ENCODE assay signal across 18 cellular contexts in the genomic region with DNA sequence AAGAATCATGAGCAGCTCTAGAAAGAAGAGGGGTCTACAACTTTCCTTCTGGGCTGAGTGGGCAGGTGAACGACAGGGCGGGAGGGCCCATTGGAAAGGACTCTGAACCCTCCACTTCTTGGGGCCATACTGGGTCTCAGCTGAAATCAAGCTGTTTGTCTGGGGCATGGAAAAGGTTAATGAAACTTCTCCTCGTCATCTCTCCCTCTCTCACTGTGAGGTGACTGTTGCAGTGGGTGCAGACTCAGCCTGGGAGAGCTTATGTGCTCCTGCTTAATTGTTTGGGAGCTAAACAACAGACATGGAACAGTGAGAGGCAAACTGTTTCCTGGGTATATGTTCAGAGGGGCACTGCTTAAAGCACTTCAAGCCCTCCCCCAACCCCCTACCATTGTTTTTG.
A peak's percentile ranks its signal among the peaks of the same experiment; 100 is the strongest.
DNase-seq lines count a peak whose midpoint lies in the region; ATAC-seq, FAIRE-seq and TF ChIP-seq lines count a peak whose summit lies in the region.
"Had no signal": no experiment of that assay in that cellular context is flagged by ENCODE, and none has a peak within 500 bp of the region (broad histone marks: within the 10 kb centered on the region; RNA-seq: fewer than 3 reads in every experiment).

No MANE protein-coding gene starts in this region.

- POLR2A ChIA-PET in Panc1 (lab: Charles Lee) (no interaction called here), PC-9 (lab: Charles Lee; ENCODE audit: unreplicated experiment) (no interaction called here)

- CTCF ChIA-PET in Panc1 (lab: Charles Lee) = no interaction called here
- CTCF ChIA-PET in PC-9 (lab: Charles Lee) = no interaction called here

- no peak for FAIRE-seq in urothelium cell line (lab: Jason Lieb, UNC)
- FAIRE-seq: G401.6 had no signal

- no peak overlapping the region for H2AFZ ChIP-seq in PC-9

- H3K27me3 ChIP-seq in Panc1 (ENCODE audit: control insufficient read depth, insufficient read depth, low read length) (no peaks in the 10 kb centered on the region), gastroesophageal sphincter (no peaks in the 10 kb centered on the region), thymus (ENCODE audit: control insufficient read depth, insufficient read depth) (no peaks in the 10 kb centered on the region), PC-9 (ENCODE audit: insufficient read depth, low read depth) (no peaks in the 10 kb centered on the region)
- H3K27me3 ChIP-seq: neutrophil had no signal

- H4K20me1 ChIP-seq in PC-9 (ENCODE audit: insufficient read depth) = no peaks in the 10 kb centered on the region

- intact Hi-C loops in Panc1 (cut with micrococcal nuclease; ENCODE audit: unreplicated experiment) (no loop called here), PC-9 (cut with micrococcal nuclease; ENCODE audit: unreplicated experiment) (no loop called here)

- no peaks in the 10 kb centered on the region for H3K9me2 ChIP-seq in PC-9 (ENCODE audit: insufficient read depth)

- no peaks in the 10 kb centered on the region for H3F3A ChIP-seq in PC-9 (ENCODE audit: insufficient read depth, low read depth)

- no peak overlapping the region for H3K4me3 ChIP-seq in Panc1 (ENCODE audit: low read depth in 2 of 2, low read length in 2 of 2)
- no peak overlapping the region for H3K4me3 ChIP-seq in gastroesophageal sphincter
- no peak overlapping the region for H3K4me3 ChIP-seq in thymus (ENCODE audit: low read length)
- H3K4me3 ChIP-seq in PC-9 = no peak overlapping the region
- H3K4me3 ChIP-seq: HAP-1, SK-N-MC had no signal

- in situ Hi-C loops in Panc1 (cut with HindIII; ENCODE audit: low pct_unique_long_range_greater_than_20kb, low sequenced_read_pairs) = no loop called here

- no peaks in the 10 kb centered on the region for H3K79me2 ChIP-seq in PC-9 (ENCODE audit: low read depth)

- DNase-seq in NCI-H345 (lab: John Stamatoyannopoulos, UW) (peak; percentile 22), NCI-H345 treated with DMSO at 0.1 percent for 48 hours (lab: John Stamatoyannopoulos, UW; ENCODE audit: unreplicated experiment) (no peak), Panc1 (ENCODE audit: low read depth, low spot score) (no peak), PC-9 (no peak), CD1c-positive myeloid dendritic cell (ENCODE audit: extremely low spot score) (no peak), urothelium cell line (ENCODE audit: low spot score) (no peak)
- DNase-seq: 8988T; activated CD4-positive, CD25-positive, alpha-beta regulatory T cell treated with anti-CD3 and anti-CD28 coated beads, Interleukin-2, amount 50 U/mL, for 72 hours; activated gamma-delta T cell treated with Interleukin-2 at 50 U/mL for 16 hours; effector memory CD4-positive, alpha-beta T cell; left cardiac atrium; retina had no signal

- H3K4me1 ChIP-seq in Panc1 (ENCODE audit: control insufficient read depth, insufficient read depth, low read length) (no peaks in the 10 kb centered on the region; the same call in 1 of the 2 replicates), gastroesophageal sphincter (peaks cover 0 to 8% (median 0%) of the 10 kb centered on the region in 3 donors), thymus (ENCODE audit: control insufficient read depth, insufficient read depth, low read length) (peaks cover 26% of the 10 kb centered on the region), PC-9 (replicated peaks; ENCODE audit: insufficient read depth) (no peaks in the 10 kb centered on the region)
- H3K4me1 ChIP-seq: HAP-1 had no signal

- H3K36me3 ChIP-seq in Panc1 (ENCODE audit: control insufficient read depth, insufficient read depth, low read length) = no peaks in the 10 kb centered on the region
- H3K36me3 ChIP-seq in gastroesophageal sphincter = no peaks in the 10 kb centered on the region
- no peaks in the 10 kb centered on the region for H3K36me3 ChIP-seq in thymus (ENCODE audit: control insufficient read depth, insufficient read depth)
- no peaks in the 10 kb centered on the region for H3K36me3 ChIP-seq in PC-9 (ENCODE audit: low read depth)
- H3K36me3 ChIP-seq: HAP-1, neutrophil had no signal

- no TSS peak for BruUV-seq in Panc1 (replicated peaks; lab: Mats Ljungman, UMichigan)
- BruUV-seq in PC-9 (replicated peaks; lab: Mats Ljungman, UMichigan) = no TSS peak

- TF ChIP-seq POLR2A in gastroesophageal sphincter (IDR thresholded peaks at IDR 0.05) = no peak

- H3K4me2 ChIP-seq in PC-9 = no peak overlapping the region

- TF ChIP-seq EP300 in gastroesophageal sphincter (IDR thresholded peaks at IDR 0.05) = no peak

- TF ChIP-seq CTCF in Panc1 (IDR thresholded peaks at IDR 0.05) = no peak
- no peak for TF ChIP-seq CTCF in gastroesophageal sphincter (IDR thresholded peaks at IDR 0.05)
- no peak for TF ChIP-seq CTCF in PC-9 (conservative IDR thresholded peaks at IDR 0.05)

- 28% methylated on average over 3 of the region's 3 CpGs; no CpG with 5 or more reads in 1 of the 2 donors for WGBS in gastroesophageal sphincter (ENCODE audit: low coverage in 1 of 2), 2 donors
- 56% methylated on average over 3 of the region's 3 CpGs for WGBS in thymus

- peak overlapping the region; percentile 10; the same call in 1 of the 2 replicates for H3K27ac ChIP-seq in Panc1 (ENCODE audit: low read length)
- H3K27ac ChIP-seq in gastroesophageal sphincter = peak overlapping the region in 1 of 4 donors; percentile 11
- peak overlapping the region; percentile 19 for H3K27ac ChIP-seq in thymus (ENCODE audit: low read depth)
- H3K27ac ChIP-seq in PC-9 = no peak overlapping the region
- H3K27ac ChIP-seq: neutrophil, SK-N-MC had no signal

- no peaks in the 10 kb centered on the region for H3K9me3 ChIP-seq in Panc1 (ENCODE audit: control insufficient read depth, insufficient read depth, low read depth, low read length)
- no peaks in the 10 kb centered on the region for H3K9me3 ChIP-seq in gastroesophageal sphincter
- H3K9me3 ChIP-seq in thymus (ENCODE audit: control insufficient read depth) = no peaks in the 10 kb centered on the region
- H3K9me3 ChIP-seq in PC-9 (ENCODE audit: insufficient read depth, low read depth) = peaks cover 4% of the 10 kb centered on the region; the same call in 1 of the 2 replicates
- H3K9me3 ChIP-seq: HAP-1, neutrophil had no signal

- peak; percentile 48; the same call in 1 of the 2 replicates for ATAC-seq in Panc1
- peak; percentile 39 for ATAC-seq in gastroesophageal sphincter
